Comparison of ENCODE assay signal across 1 cellular context in the genomic region with DNA sequence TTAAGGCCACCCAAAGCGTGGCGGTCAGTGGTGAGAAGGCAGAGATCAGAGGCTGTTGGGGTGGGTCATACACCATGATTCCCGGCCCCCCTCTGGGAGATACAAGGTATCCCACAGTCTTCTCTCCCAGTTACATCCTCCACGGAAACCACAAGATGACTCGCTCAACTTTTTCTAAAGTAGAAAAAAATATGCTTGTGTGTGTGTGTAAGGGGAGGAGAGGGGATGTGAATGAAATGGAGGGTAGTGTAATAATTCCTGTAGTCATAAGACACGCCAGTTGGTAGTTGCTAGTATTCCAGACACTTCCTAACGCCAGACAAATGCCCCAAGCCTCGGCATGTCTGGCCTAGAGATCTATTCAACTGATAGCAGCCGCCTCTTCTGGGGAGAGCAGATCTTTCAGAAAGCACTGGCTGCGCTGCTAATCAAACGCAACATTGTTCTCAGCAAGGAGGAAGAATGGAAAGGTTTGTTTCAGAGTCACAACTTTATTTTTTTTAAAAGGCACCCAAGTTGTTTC.
TF ChIP-seq lines count a peak whose summit lies in the region.

No MANE protein-coding gene starts in this region.

TF ChIP-seq in SK-N-SH treated with all-trans-retinoic acid at 6 μM for 48 hours, 23 proteins besides CTCF, POLR2A, EP300 and RAD21 (continued from another document):
- no peak for TF ChIP-seq OSR1 (CRISPR knock-in tag; IDR thresholded peaks at IDR 0.05)
- TF ChIP-seq, protein P1, sequence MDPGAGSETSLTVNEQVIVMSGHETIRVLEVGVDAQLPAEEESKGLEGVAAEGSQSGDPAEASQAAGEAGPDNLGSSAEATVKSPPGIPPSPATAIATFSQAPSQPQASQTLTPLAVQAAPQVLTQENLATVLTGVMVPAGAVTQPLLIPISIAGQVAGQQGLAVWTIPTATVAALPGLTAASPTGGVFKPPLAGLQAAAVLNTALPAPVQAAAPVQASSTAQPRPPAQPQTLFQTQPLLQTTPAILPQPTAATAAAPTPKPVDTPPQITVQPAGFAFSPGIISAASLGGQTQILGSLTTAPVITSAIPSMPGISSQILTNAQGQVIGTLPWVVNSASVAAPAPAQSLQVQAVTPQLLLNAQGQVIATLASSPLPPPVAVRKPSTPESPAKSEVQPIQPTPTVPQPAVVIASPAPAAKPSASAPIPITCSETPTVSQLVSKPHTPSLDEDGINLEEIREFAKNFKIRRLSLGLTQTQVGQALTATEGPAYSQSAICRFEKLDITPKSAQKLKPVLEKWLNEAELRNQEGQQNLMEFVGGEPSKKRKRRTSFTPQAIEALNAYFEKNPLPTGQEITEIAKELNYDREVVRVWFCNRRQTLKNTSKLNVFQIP (CRISPR knock-in tag; IDR thresholded peaks at IDR 0.05; ENCODE audit: borderline replicate concordance, low read depth), result no peak
- TF ChIP-seq, protein P2, sequence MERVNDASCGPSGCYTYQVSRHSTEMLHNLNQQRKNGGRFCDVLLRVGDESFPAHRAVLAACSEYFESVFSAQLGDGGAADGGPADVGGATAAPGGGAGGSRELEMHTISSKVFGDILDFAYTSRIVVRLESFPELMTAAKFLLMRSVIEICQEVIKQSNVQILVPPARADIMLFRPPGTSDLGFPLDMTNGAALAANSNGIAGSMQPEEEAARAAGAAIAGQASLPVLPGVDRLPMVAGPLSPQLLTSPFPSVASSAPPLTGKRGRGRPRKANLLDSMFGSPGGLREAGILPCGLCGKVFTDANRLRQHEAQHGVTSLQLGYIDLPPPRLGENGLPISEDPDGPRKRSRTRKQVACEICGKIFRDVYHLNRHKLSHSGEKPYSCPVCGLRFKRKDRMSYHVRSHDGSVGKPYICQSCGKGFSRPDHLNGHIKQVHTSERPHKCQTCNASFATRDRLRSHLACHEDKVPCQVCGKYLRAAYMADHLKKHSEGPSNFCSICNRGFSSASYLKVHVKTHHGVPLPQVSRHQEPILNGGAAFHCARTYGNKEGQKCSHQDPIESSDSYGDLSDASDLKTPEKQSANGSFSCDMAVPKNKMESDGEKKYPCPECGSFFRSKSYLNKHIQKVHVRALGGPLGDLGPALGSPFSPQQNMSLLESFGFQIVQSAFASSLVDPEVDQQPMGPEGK (CRISPR knock-in tag; IDR thresholded peaks at IDR 0.05; ENCODE audit: borderline replicate concordance), result no peak
- no peak for TF ChIP-seq BACH2 (CRISPR knock-in tag; IDR thresholded peaks at IDR 0.05; ENCODE audit: borderline replicate concordance)
- no peak for TF ChIP-seq ZC3H10 (CRISPR knock-in tag; IDR thresholded peaks at IDR 0.05)
- no peak for TF ChIP-seq ESRRG (CRISPR knock-in tag; IDR thresholded peaks at IDR 0.05)
- TF ChIP-seq TOX (CRISPR knock-in tag; IDR thresholded peaks at IDR 0.05; ENCODE audit: borderline replicate concordance), result no peak
- no peak for TF ChIP-seq ZNF565 (CRISPR knock-in tag; conservative IDR thresholded peaks at IDR 0.05; ENCODE audit: low read depth)
- TF ChIP-seq ZNF70 (CRISPR knock-in tag; IDR thresholded peaks at IDR 0.05), result no peak; the same call in 1 of the 2 replicates
- TF ChIP-seq TCF4 (CRISPR knock-in tag; IDR thresholded peaks at IDR 0.05; ENCODE audit: borderline replicate concordance), result peak; percentile 26; the same call in 1 of the 2 replicates
- TF ChIP-seq, protein P3, sequence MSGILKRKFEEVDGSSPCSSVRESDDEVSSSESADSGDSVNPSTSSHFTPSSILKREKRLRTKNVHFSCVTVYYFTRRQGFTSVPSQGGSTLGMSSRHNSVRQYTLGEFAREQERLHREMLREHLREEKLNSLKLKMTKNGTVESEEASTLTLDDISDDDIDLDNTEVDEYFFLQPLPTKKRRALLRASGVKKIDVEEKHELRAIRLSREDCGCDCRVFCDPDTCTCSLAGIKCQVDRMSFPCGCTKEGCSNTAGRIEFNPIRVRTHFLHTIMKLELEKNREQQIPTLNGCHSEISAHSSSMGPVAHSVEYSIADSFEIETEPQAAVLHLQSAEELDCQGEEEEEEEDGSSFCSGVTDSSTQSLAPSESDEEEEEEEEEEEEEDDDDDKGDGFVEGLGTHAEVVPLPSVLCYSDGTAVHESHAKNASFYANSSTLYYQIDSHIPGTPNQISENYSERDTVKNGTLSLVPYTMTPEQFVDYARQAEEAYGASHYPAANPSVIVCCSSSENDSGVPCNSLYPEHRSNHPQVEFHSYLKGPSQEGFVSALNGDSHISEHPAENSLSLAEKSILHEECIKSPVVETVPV (CRISPR knock-in tag; IDR thresholded peaks at IDR 0.05), result no peak
- 0 out of 2 replicates have a peak, but pooled peaks have one; percentile 38 for TF ChIP-seq ZFP3 (CRISPR knock-in tag; IDR thresholded peaks at IDR 0.05)
- TF ChIP-seq CSDC2 (CRISPR knock-in tag; IDR thresholded peaks at IDR 0.05), result no peak
- TF ChIP-seq GLIS3 (CRISPR knock-in tag; IDR thresholded peaks at IDR 0.05), result 0 out of 2 replicates have a peak, but pooled peaks have one; percentile 6
- peak; percentile 50; the same call in 1 of the 2 replicates for TF ChIP-seq TSHZ2 (CRISPR knock-in tag; IDR thresholded peaks at IDR 0.05)
TF ChIP-seq in SK-N-SH treated with all-trans-retinoic acid at 6 μM for 48 hours: peak in this region for 6.
